In the genomic region with DNA sequence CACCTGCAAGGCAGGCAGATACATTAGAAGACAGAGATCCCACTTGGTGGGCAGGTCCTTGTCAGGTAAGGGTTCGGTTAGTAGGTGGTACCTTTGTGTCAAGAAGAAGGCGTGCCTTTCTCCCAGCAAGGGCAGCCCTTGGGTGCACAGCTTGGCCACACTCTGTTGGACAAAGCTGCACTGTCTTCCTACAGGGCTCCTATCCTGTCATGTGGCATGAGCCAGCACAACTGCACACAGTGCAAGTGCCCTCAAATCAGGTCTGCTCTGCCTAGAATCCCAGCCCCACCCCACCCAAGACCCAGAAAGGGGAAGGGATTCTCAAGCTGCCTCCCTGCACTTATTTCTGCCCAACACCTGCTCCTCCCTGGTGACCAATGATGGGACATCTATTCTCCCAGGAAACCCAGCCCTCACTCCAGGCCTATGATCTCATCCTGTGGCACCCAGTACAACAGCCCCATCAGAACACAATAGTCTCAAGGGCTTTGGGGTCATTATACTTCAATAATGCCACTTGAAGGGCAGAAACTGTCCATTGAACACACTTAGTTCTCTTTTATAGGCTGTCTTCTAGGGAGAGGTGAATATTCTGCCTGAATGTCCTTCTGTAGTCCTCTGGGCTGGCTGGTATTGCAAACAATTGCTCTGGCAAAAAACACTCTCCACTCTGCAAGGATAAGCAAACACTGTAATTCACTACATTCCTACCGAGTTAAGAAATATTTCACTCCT, we compare ENCODE assay signal across 15 cellular contexts. TPM values are rescaled to one million over a fixed set of nuclear protein-coding genes. Genes with fewer than 3 reads are reported as not detected.
DNase-seq lines count a peak whose midpoint lies in the region; ATAC-seq and TF ChIP-seq lines count a peak whose summit lies in the region.
"Had no signal": no experiment of that assay in that cellular context is flagged by ENCODE, and none has a peak within 500 bp of the region (broad histone marks: within the 10 kb centered on the region; RNA-seq: fewer than 3 reads in every experiment).

No MANE protein-coding gene starts in this region.

- H3K4me1 Mint-ChIP-seq in effector memory CD8-positive, alpha-beta T cell (ENCODE audit: low read depth in 2 of 2): no peaks in the 10 kb centered on the region
- H3K4me1 Mint-ChIP-seq: naive B cell had no signal

- H3K9me3 ChIP-seq in RWPE2 (ENCODE audit: severe bottlenecking): no peaks in the 10 kb centered on the region
- H3K9me3 ChIP-seq in upper lobe of left lung: no peaks in the 10 kb centered on the region

- no peak overlapping the region for H3K27ac ChIP-seq in RWPE2 (ENCODE audit: poor library complexity, severe bottlenecking)
- peak overlapping the region; percentile 5 to 73 (median 34) for H3K27ac ChIP-seq in upper lobe of left lung

- H3K36me3 ChIP-seq in RWPE2 (ENCODE audit: low read depth) (no peaks in the 10 kb centered on the region), upper lobe of left lung (no peaks in the 10 kb centered on the region)

- no peaks in the 10 kb centered on the region for H3K9me3 Mint-ChIP-seq in effector memory CD8-positive, alpha-beta T cell

- DNase-seq in DMS53 (lab: John Stamatoyannopoulos, UW) (peak; percentile 72), DMS53 treated with DMSO at 0.1 percent for 48 hours (lab: John Stamatoyannopoulos, UW; ENCODE audit: unreplicated experiment) (no peak), RWPE2 (ENCODE audit: low spot score) (no peak), globus pallidus (ENCODE audit: low spot score) (peak; percentile 45), upper lobe of left lung (no peak), cerebellar nuclear complex (lab: John Stamatoyannopoulos, UW) (no peak)
- DNase-seq in stimulated activated CD4-positive, alpha-beta T cell treated with anti-CD3 and anti-CD28 coated beads, Interleukin-12 subunit alpha, Interleukin-12 subunit beta, amount 100 ng/mL, for 4 hours: no peak
- no peak for DNase-seq in effector memory CD8-positive, alpha-beta T cell
- DNase-seq: central memory CD4-positive, alpha-beta T cell; MV-4-11; naive B cell had no signal

- ATAC-seq in RWPE2 (ENCODE audit: low read depth): peak; percentile 21; the same call in 1 of the 3 replicates
- ATAC-seq in upper lobe of left lung (ENCODE audit: low FRiP score in 2 of 2): peak; percentile 38 to 79
- ATAC-seq in effector memory CD8-positive, alpha-beta T cell (replicated peaks): no peak
- ATAC-seq: sciatic nerve had no signal

- H3K27me3 Mint-ChIP-seq in effector memory CD8-positive, alpha-beta T cell: peaks cover 44 to 48% of the 10 kb centered on the region in 2 donors

- TF ChIP-seq CTCF in RWPE2 (IDR thresholded peaks at IDR 0.05; ENCODE audit: poor library complexity, severe bottlenecking): no peak
- no peak for TF ChIP-seq CTCF in upper lobe of left lung (IDR thresholded peaks at IDR 0.05)

- no peak for TF ChIP-seq POLR2A in upper lobe of left lung (IDR thresholded peaks at IDR 0.05)

- H3K4me3 Mint-ChIP-seq in effector memory CD8-positive, alpha-beta T cell: no peak overlapping the region
- H3K4me3 Mint-ChIP-seq: naive B cell had no signal

- H3K4me3 ChIP-seq in RWPE2 (ENCODE audit: severe bottlenecking) (no peak overlapping the region), upper lobe of left lung (no peak overlapping the region)

- 55 to 62% methylated on average over 3 of the region's 3 CpGs for WGBS in upper lobe of left lung, 2 donors

- no peaks in the 10 kb centered on the region for H3K4me1 ChIP-seq in RWPE2 (ENCODE audit: insufficient read depth, poor library complexity, severe bottlenecking)
- peaks cover 0 to 9% (median 7%) of the 10 kb centered on the region in 4 donors for H3K4me1 ChIP-seq in upper lobe of left lung

- TF ChIP-seq EP300 in upper lobe of left lung (IDR thresholded peaks at IDR 0.05): no peak

- H3K27me3 ChIP-seq in RWPE2 (ENCODE audit: insufficient read depth, poor library complexity, severe bottlenecking) (no peaks in the 10 kb centered on the region), upper lobe of left lung (no peaks in the 10 kb centered on the region)

- H3K27ac Mint-ChIP-seq in effector memory CD8-positive, alpha-beta T cell: no peak overlapping the region

- no peaks in the 10 kb centered on the region for H3K36me3 Mint-ChIP-seq in effector memory CD8-positive, alpha-beta T cell (ENCODE audit: insufficient read depth)
- H3K36me3 Mint-ChIP-seq: naive B cell had no signal

RNA-seq across cellular contexts. Expression of a gene that starts 43.0 kb away (rescaled TPM):
- total RNA-seq in upper lobe of left lung: 10 to 100 TPM; 15.1 to 28.3 (median 23.7) TPM

RNA-seq across cellular contexts. Expression of a gene that starts 43.7 kb away (rescaled TPM):
- total RNA-seq in upper lobe of left lung: 10 to 100 TPM in 2 of 6 donors, 1 to 10 TPM in 4; 3.8 to 23.5 (median 7.9) TPM
- total RNA-seq: A172, H4, temporal lobe had no signal

Comparison
In these comparisons a context has a peak if more than half of its experiments do, and no peak if none do; other contexts are left out.
1. DNase-seq: peak in DMS53 (single experiment) and globus pallidus (single experiment); none in DMS53 treated with DMSO at 0.1 percent for 48 hours (single experiment), RWPE2 (single experiment), upper lobe of left lung (0 of 2), stimulated activated CD4-positive, alpha-beta T cell treated with anti-CD3 and anti-CD28 coated beads, Interleukin-12 subunit alpha, Interleukin-12 subunit beta, amount 100 ng/mL, for 4 hours (single experiment), effector memory CD8-positive, alpha-beta T cell (0 of 3) and cerebellar nuclear complex (0 of 2).